Comparison of ENCODE assay signal across 10 cellular contexts in genomic region chr3:72279631-72280041, GRCh38.
"Had no signal": no experiment of that assay in that cellular context is flagged by ENCODE, and none has a peak within 500 bp of the region (broad histone marks: within the 10 kb centered on the region; RNA-seq: fewer than 3 reads in every experiment).

No MANE protein-coding gene starts in this region.

- H3K36me3 ChIP-seq: breast epithelium, lower lobe of right lung, thyroid gland had no signal

- H3K4me3 ChIP-seq: breast epithelium, lower lobe of right lung, thyroid gland had no signal

- H3K4me1 ChIP-seq: breast epithelium, thyroid gland had no signal

- H3K27me3 ChIP-seq: breast epithelium, thyroid gland had no signal

- H3K27ac ChIP-seq: breast epithelium, lower lobe of right lung, thyroid gland had no signal

- H3K4me3 Mint-ChIP-seq: activated CD8-positive, alpha-beta T cell treated with anti-CD3 and anti-CD28 coated beads for 36 hours; naive thymus-derived CD8-positive, alpha-beta T cell; stimulated activated naive CD8-positive, alpha-beta T cell treated with anti-CD3 and anti-CD28 coated beads, Interleukin-15, amount 100 ng/mL, for 72 hours had no signal

- H3K27ac Mint-ChIP-seq: activated CD8-positive, alpha-beta T cell treated with anti-CD3 and anti-CD28 coated beads for 36 hours; stimulated activated naive CD8-positive, alpha-beta T cell treated with anti-CD3 and anti-CD28 coated beads, Interleukin-15, amount 100 ng/mL, for 72 hours had no signal

- ATAC-seq: activated CD8-positive, alpha-beta T cell treated with anti-CD3 and anti-CD28 coated beads for 36 hours; activated naive CD4-positive, alpha-beta T cell treated with anti-CD3 and anti-CD28 coated beads, Interleukin-2, amount 50 U/mL, for 72 hours; lower lobe of right lung; naive thymus-derived CD8-positive, alpha-beta T cell; stimulated activated naive CD8-positive, alpha-beta T cell treated with anti-CD3 and anti-CD28 coated beads, Interleukin-15, amount 100 ng/mL, for 72 hours had no signal

- DNase-seq: activated CD8-positive, alpha-beta T cell treated with anti-CD3 and anti-CD28 coated beads for 36 hours; lower lobe of right lung; naive thymus-derived CD8-positive, alpha-beta T cell; occipital lobe; stimulated activated CD4-positive, alpha-beta T cell treated with anti-CD3 and anti-CD28 coated beads, Interleukin-4, amount 100 ng/mL, for 1 hour; stimulated activated CD8-positive, alpha-beta memory T cell treated with anti-CD3 and anti-CD28 coated beads, Interleukin-4, amount 100 ng/mL, for 48 hours; stimulated activated naive CD8-positive, alpha-beta T cell treated with anti-CD3 and anti-CD28 coated beads, Interleukin-15, amount 100 ng/mL, for 72 hours; thyroid gland had no signal

- H3K9me3 ChIP-seq: thyroid gland had no signal
